22 cellular contexts compared by ENCODE assay signal in genomic region chr6:168272379-168273011, GRCh38. TPM values are rescaled to one million over a fixed set of nuclear protein-coding genes. Genes with fewer than 3 reads are reported as not detected.
DNase-seq lines count a peak whose midpoint lies in the region; ATAC-seq and TF ChIP-seq lines count a peak whose summit lies in the region.
"Had no signal": no experiment of that assay in that cellular context is flagged by ENCODE, and none has a peak within 500 bp of the region (broad histone marks: within the 10 kb centered on the region; RNA-seq: fewer than 3 reads in every experiment).

No MANE protein-coding gene starts in this region.

- peak overlapping the region; percentile 26 for H3K4me3 Mint-ChIP-seq in endodermal cell
- no peak overlapping the region for H3K4me3 Mint-ChIP-seq in neural progenitor cell
- H3K4me3 Mint-ChIP-seq: activated CD4-positive, alpha-beta T cell treated with anti-CD3 and anti-CD28 coated beads, Interleukin-2, amount 10 ng/mL, durations not matched to agents 7 days and 5 days; stimulated activated effector memory CD8-positive, alpha-beta T cell treated with anti-CD3 and anti-CD28 coated beads, Interleukin-12 subunit alpha, Interleukin-12 subunit beta, amount 100 ng/mL, for 72 hours had no signal

- H3K27me3 Mint-ChIP-seq in endodermal cell (ENCODE audit: insufficient read depth) (peaks cover 14% of the 10 kb centered on the region), neural progenitor cell (ENCODE audit: insufficient read depth, low read depth) (peaks cover 4% of the 10 kb centered on the region)

- H3K4me1 ChIP-seq in endodermal cell (ENCODE audit: control insufficient read depth, insufficient read depth, low read length) (peaks cover 32% of the 10 kb centered on the region), neural progenitor cell (peaks cover 31% of the 10 kb centered on the region)
- H3K4me1 ChIP-seq: gastroesophageal sphincter, testis had no signal

- H3K27ac Mint-ChIP-seq in endodermal cell = peak overlapping the region; percentile 73
- no peak overlapping the region for H3K27ac Mint-ChIP-seq in neural progenitor cell
- H3K27ac Mint-ChIP-seq: activated CD4-positive, alpha-beta T cell treated with anti-CD3 and anti-CD28 coated beads, Interleukin-2, amount 10 ng/mL, durations not matched to agents 7 days and 5 days; stimulated activated effector memory CD8-positive, alpha-beta T cell treated with anti-CD3 and anti-CD28 coated beads, Interleukin-12 subunit alpha, Interleukin-12 subunit beta, amount 100 ng/mL, for 72 hours had no signal

- no peaks in the 10 kb centered on the region for H3K79me2 ChIP-seq in neural progenitor cell (ENCODE audit: low read depth)

- in situ Hi-C loops in KBM-7 (cut with MboI; ENCODE audit: low pct_unique_long_range_greater_than_20kb, low sequenced_read_pairs) = no loop called here

- H3K36me3 Mint-ChIP-seq in endodermal cell (ENCODE audit: low read depth) (no peaks in the 10 kb centered on the region), neural progenitor cell (no peaks in the 10 kb centered on the region)
- H3K36me3 Mint-ChIP-seq: stimulated activated effector memory CD8-positive, alpha-beta T cell treated with anti-CD3 and anti-CD28 coated beads, Interleukin-12 subunit alpha, Interleukin-12 subunit beta, amount 100 ng/mL, for 72 hours had no signal

- H3K27ac ChIP-seq in endodermal cell (ENCODE audit: low read depth, low read length) (no peak overlapping the region), neural progenitor cell (no peak overlapping the region)
- H3K27ac ChIP-seq: gastroesophageal sphincter, GM23248, left lung, testis had no signal

- no peaks in the 10 kb centered on the region for H3F3A ChIP-seq in neural progenitor cell (ENCODE audit: low read depth)

- peak overlapping the region; percentile 68 for H3K4me2 ChIP-seq in neural progenitor cell

- H3K36me3 ChIP-seq in endodermal cell (ENCODE audit: control insufficient read depth, insufficient read depth, low read length) (no peaks in the 10 kb centered on the region), neural progenitor cell (no peaks in the 10 kb centered on the region)
- H3K36me3 ChIP-seq: gastroesophageal sphincter, left lung had no signal

- peaks cover 53% of the 10 kb centered on the region for H3K4me1 Mint-ChIP-seq in endodermal cell
- H3K4me1 Mint-ChIP-seq in neural progenitor cell = peaks cover 37% of the 10 kb centered on the region
- H3K4me1 Mint-ChIP-seq: activated CD4-positive, alpha-beta T cell treated with anti-CD3 and anti-CD28 coated beads, Interleukin-2, amount 10 ng/mL, durations not matched to agents 7 days and 5 days; stimulated activated effector memory CD8-positive, alpha-beta T cell treated with anti-CD3 and anti-CD28 coated beads, Interleukin-12 subunit alpha, Interleukin-12 subunit beta, amount 100 ng/mL, for 72 hours had no signal

- H3K4me3 ChIP-seq in endodermal cell (ENCODE audit: low read length) (peak overlapping the region; percentile 44), neural progenitor cell (no peak overlapping the region)
- H3K4me3 ChIP-seq: gastroesophageal sphincter, GM23248, left lung, testis had no signal

- no peaks in the 10 kb centered on the region for H3K9me3 ChIP-seq in endodermal cell (ENCODE audit: control insufficient read depth, low read length)
- no peaks in the 10 kb centered on the region for H3K9me3 ChIP-seq in neural progenitor cell (ENCODE audit: low read depth)
- H3K9me3 ChIP-seq: gastroesophageal sphincter, left lung, testis had no signal

- TF ChIP-seq CTCF in endodermal cell (conservative IDR thresholded peaks at IDR 0.05) (no peak), neural progenitor cell (IDR thresholded peaks at IDR 0.05) (no peak)

- no peaks in the 10 kb centered on the region for H3K27me3 ChIP-seq in endodermal cell (ENCODE audit: control insufficient read depth, insufficient read depth, low read length, poor library complexity, severe bottlenecking)
- H3K27me3 ChIP-seq in neural progenitor cell = no peaks in the 10 kb centered on the region
- H3K27me3 ChIP-seq: testis had no signal

- H3K9me3 Mint-ChIP-seq in endodermal cell = no peaks in the 10 kb centered on the region
- H3K9me3 Mint-ChIP-seq in neural progenitor cell = no peaks in the 10 kb centered on the region
- H3K9me3 Mint-ChIP-seq: activated CD4-positive, alpha-beta T cell treated with anti-CD3 and anti-CD28 coated beads, Interleukin-2, amount 10 ng/mL, durations not matched to agents 7 days and 5 days; stimulated activated effector memory CD8-positive, alpha-beta T cell treated with anti-CD3 and anti-CD28 coated beads, Interleukin-12 subunit alpha, Interleukin-12 subunit beta, amount 100 ng/mL, for 72 hours had no signal

- peak overlapping the region; percentile 87 for H2AFZ ChIP-seq in neural progenitor cell (replicated peaks)
- H2AFZ ChIP-seq: GM23248 had no signal

- DNase-seq in DMS153 (lab: John Stamatoyannopoulos, UW) = peak; percentile 9
- peak; percentile 6 for DNase-seq in KBM-7
- DNase-seq in endodermal cell = peak; percentile 86
- DNase-seq in neural progenitor cell (ENCODE audit: low spot score) = peak; percentile 66
- no peak for DNase-seq in cortex of kidney (lab: John Stamatoyannopoulos, UW)
- DNase-seq in NK-92 treated with Interleukin-12 subunit alpha and Interleukin-12 subunit beta, amount 100 ng/mL, for 24 hours (lab: John Stamatoyannopoulos, UW) = no peak
- DNase-seq: activated CD4-positive, alpha-beta T cell treated with anti-CD3 and anti-CD28 coated beads, Interleukin-2, amount 10 ng/mL, durations not matched to agents 7 days and 5 days; activated CD8-positive, alpha-beta memory T cell treated with anti-CD3 and anti-CD28 coated beads, Interleukin-2, amount 50 U/mL, for 48 hours; activated gamma-delta T cell treated with Interleukin-2 at 50 U/mL for 16 hours; amniotic stem cell; central memory CD4-positive, alpha-beta T cell; GM23248; left lung; NCI-H1105 treated with DMSO at 0.1 percent for 48 hours; right cardiac atrium; RPMI8226; SW 1271; testis had no signal

- H3K9ac ChIP-seq in endodermal cell (ENCODE audit: extremely low read depth, low read length, poor library complexity, severe bottlenecking) (no peak overlapping the region), neural progenitor cell (no peak overlapping the region)
- H3K9ac ChIP-seq: GM23248 had no signal

- WGBS in endodermal cell (ENCODE audit: insufficient coverage in 1 of 2, insufficient read length in 1 of 2), 2 experiments = 36 to 50% methylated on average over 10 to 12 of the region's 12 CpGs

- ATAC-seq in HG03135 (IDR thresholded peaks at IDR 0.05; ENCODE audit: unreplicated experiment) = no peak
- ATAC-seq: gastroesophageal sphincter; left lung; right cardiac atrium; stimulated activated effector memory CD8-positive, alpha-beta T cell treated with anti-CD3 and anti-CD28 coated beads, Interleukin-12 subunit alpha, Interleukin-12 subunit beta, amount 100 ng/mL, for 72 hours had no signal

- H4K20me1 ChIP-seq in neural progenitor cell (ENCODE audit: low read depth) = no peaks in the 10 kb centered on the region

RNA-seq across cellular contexts. Expression of gene DACT2, which starts 47.1 kb away (rescaled TPM):
- total RNA-seq in endodermal cell = 10 to 100 TPM; 16.6 to 39.9 TPM
- 10.8 TPM for polyA plus RNA-seq in endodermal cell (2013, experiment 1 of 2)
- polyA plus RNA-seq in endodermal cell (2013, experiment 2 of 2) = 13.1 TPM
- total RNA-seq in neural progenitor cell (ENCODE audit: low replicate concordance) = 0.36 and 5.5 TPM in 2 replicates
- total RNA-seq: GM23248, HT1080 had no signal
- polyA plus RNA-seq: GM23248 had no signal

Comparison
In these comparisons a context has a peak if more than half of its experiments do, and no peak if none do; other contexts are left out.
1. DNase-seq: peak in DMS153 (single experiment), KBM-7 (single experiment), endodermal cell (single experiment) and neural progenitor cell (single experiment); none in cortex of kidney (single experiment) and NK-92 treated with Interleukin-12 subunit alpha and Interleukin-12 subunit beta, amount 100 ng/mL, for 24 hours (single experiment).